Comparison of ENCODE assay signal across 8 cellular contexts in genomic region chr3:170144437-170144843, GRCh38. TPM values are rescaled to one million over a fixed set of nuclear protein-coding genes. Genes with fewer than 3 reads are reported as not detected.
A peak's percentile ranks its signal among the peaks of the same experiment; 100 is the strongest.
DNase-seq lines count a peak whose midpoint lies in the region; ATAC-seq and TF ChIP-seq lines count a peak whose summit lies in the region.

No MANE protein-coding gene starts in this region.

- H3K4me1 Mint-ChIP-seq in T-helper 17 cell = peaks cover 15% of the 10 kb centered on the region

- H3K9me3 ChIP-seq in T-helper 17 cell (ENCODE audit: control insufficient read depth, low read length, poor library complexity, severe bottlenecking) = no peaks in the 10 kb centered on the region

- in situ Hi-C loops in GM13976 (cut with MboI; ENCODE audit: low sequenced_read_pairs, unreplicated experiment) = no loop called here

- TF ChIP-seq CTCF in GM10266 (IDR thresholded peaks at IDR 0.05; ENCODE audit: control insufficient read depth, insufficient read depth, low read depth, missing control alignments) (no peak), GM13976 (IDR thresholded peaks at IDR 0.05; ENCODE audit: borderline replicate concordance, control extremely low read depth, extremely low read depth, insufficient read depth, missing control alignments) (no peak)

- ATAC-seq in GM19438 (IDR thresholded peaks at IDR 0.05; ENCODE audit: low read depth, unreplicated experiment) (peak; percentile 94), HG03060 (IDR thresholded peaks at IDR 0.05; ENCODE audit: low read depth, unreplicated experiment) (peak; percentile 99), T-helper 17 cell (no peak)

- peak overlapping the region; percentile 27 for H3K27ac Mint-ChIP-seq in T-helper 17 cell

- H3K27me3 Mint-ChIP-seq in T-helper 17 cell = no peaks in the 10 kb centered on the region

- no peak overlapping the region for H3K4me3 Mint-ChIP-seq in T-helper 17 cell

- intact Hi-C loops in posterior vena cava (cut with DNase I) = no loop called here

- peak; percentile 22 for DNase-seq in GM10266 (ENCODE audit: extremely low spot score)
- no peak for DNase-seq in T-helper 17 cell
- no peak for DNase-seq in posterior vena cava (ENCODE audit: low spot score)
- no peak for DNase-seq in COLO829 (ENCODE audit: low spot score)
- no peak for DNase-seq in NCI-H1105 treated with DMSO at 0.1 percent for 48 hours (lab: John Stamatoyannopoulos, UW)
- DNase-seq in GM13976 (ENCODE audit: low spot score) = no peak

- H3K36me3 Mint-ChIP-seq in T-helper 17 cell (ENCODE audit: low read depth) = peaks cover 2% of the 10 kb centered on the region

RNA-seq across cellular contexts. Expression of gene PHC3, which starts 37.1 kb away (rescaled TPM):
- total RNA-seq in T-helper 17 cell (100 to 1,000 TPM; 124 to 134 TPM), posterior vena cava (10 to 100 TPM; 84.5 to 85.6 TPM)
